Comparison of ENCODE assay signal across 12 cellular contexts in genomic region chr3:50573566-50574279, GRCh38. TPM values are rescaled to one million over a fixed set of nuclear protein-coding genes. Genes with fewer than 3 reads are reported as not detected.
DNase-seq lines count a peak whose midpoint lies in the region; ATAC-seq and TF ChIP-seq lines count a peak whose summit lies in the region.
"Had no signal": no experiment of that assay in that cellular context is flagged by ENCODE, and none has a peak within 500 bp of the region (broad histone marks: within the 10 kb centered on the region; RNA-seq: fewer than 3 reads in every experiment).

No MANE protein-coding gene starts in this region.

- no peaks in the 10 kb centered on the region for H3K36me3 Mint-ChIP-seq in glutamatergic neuron (ENCODE audit: unreplicated experiment)

- TF ChIP-seq CTCF in glutamatergic neuron (IDR thresholded peaks at IDR 0.05; ENCODE audit: partially characterized antibody, unreplicated experiment), result no peak

- peaks cover 3% of the 10 kb centered on the region for H3K9me3 Mint-ChIP-seq in glutamatergic neuron (ENCODE audit: unreplicated experiment)

- H3K27me3 Mint-ChIP-seq in glutamatergic neuron (ENCODE audit: unreplicated experiment), result peaks cover 3% of the 10 kb centered on the region
- H3K27me3 Mint-ChIP-seq: B cell had no signal

- H3K4me3 Mint-ChIP-seq in glutamatergic neuron (ENCODE audit: unreplicated experiment), result peak overlapping the region; percentile 59
- H3K4me3 Mint-ChIP-seq: B cell had no signal

- H3K4me1 Mint-ChIP-seq in glutamatergic neuron (ENCODE audit: low read depth, unreplicated experiment), result no peaks in the 10 kb centered on the region

- ATAC-seq in HG03432 (IDR thresholded peaks at IDR 0.05; ENCODE audit: unreplicated experiment) (no peak), GM21515 (IDR thresholded peaks at IDR 0.05; ENCODE audit: unreplicated experiment) (no peak)
- ATAC-seq: body of pancreas, left ventricle myocardium superior, right cardiac atrium had no signal

- DNase-seq in KBM-7 (peak; percentile 26), glutamatergic neuron (no peak), NCI-H1930 (lab: John Stamatoyannopoulos, UW) (no peak), NCI-H82 (lab: John Stamatoyannopoulos, UW) (no peak)
- DNase-seq in activated CD8-positive, alpha-beta memory T cell treated with anti-CD3 and anti-CD28 coated beads, Interleukin-2, amount 50 U/mL, for 4 hours, result peak; percentile 44
- peak; percentile 44 for DNase-seq in stimulated activated CD8-positive, alpha-beta memory T cell treated with anti-CD3 and anti-CD28 coated beads, Interleukin-15, amount 100 ng/mL, for 1 hour (ENCODE audit: low read depth)
- DNase-seq: body of pancreas, left ventricle myocardium superior had no signal

- in situ Hi-C loops in KBM-7 (cut with MboI; ENCODE audit: low pct_unique_long_range_greater_than_20kb, low sequenced_read_pairs), result no loop called here

- no peak overlapping the region for H3K27ac Mint-ChIP-seq in glutamatergic neuron (ENCODE audit: unreplicated experiment)
- H3K27ac Mint-ChIP-seq: B cell had no signal

RNA-seq across cellular contexts. Expression of gene HEMK1, which starts 4.4 kb away (rescaled TPM):
- 21.1 TPM for total RNA-seq in glutamatergic neuron (ENCODE audit: unreplicated experiment)

RNA-seq across cellular contexts. Expression of gene C3orf18, which starts 6.2 kb away (rescaled TPM):
- 13.0 TPM for total RNA-seq in glutamatergic neuron (ENCODE audit: unreplicated experiment)

RNA-seq across cellular contexts. Expression of gene CISH, which starts 37.9 kb away (rescaled TPM):
- total RNA-seq in glutamatergic neuron (ENCODE audit: unreplicated experiment), result 6.0 TPM

RNA-seq across cellular contexts. Expression of gene MAPKAPK3, which starts 43.2 kb away (rescaled TPM):
- 10.7 TPM for total RNA-seq in glutamatergic neuron (ENCODE audit: unreplicated experiment)

Comparison
In these comparisons a context has a peak if more than half of its experiments do, and no peak if none do; other contexts are left out.
1. DNase-seq: peak in KBM-7 (single experiment), activated CD8-positive, alpha-beta memory T cell treated with anti-CD3 and anti-CD28 coated beads, Interleukin-2, amount 50 U/mL, for 4 hours (single experiment) and stimulated activated CD8-positive, alpha-beta memory T cell treated with anti-CD3 and anti-CD28 coated beads, Interleukin-15, amount 100 ng/mL, for 1 hour (single experiment); none in glutamatergic neuron (single experiment), NCI-H1930 (0 of 2) and NCI-H82 (single experiment).